10 cellular contexts compared by ENCODE assay signal in the genomic region with DNA sequence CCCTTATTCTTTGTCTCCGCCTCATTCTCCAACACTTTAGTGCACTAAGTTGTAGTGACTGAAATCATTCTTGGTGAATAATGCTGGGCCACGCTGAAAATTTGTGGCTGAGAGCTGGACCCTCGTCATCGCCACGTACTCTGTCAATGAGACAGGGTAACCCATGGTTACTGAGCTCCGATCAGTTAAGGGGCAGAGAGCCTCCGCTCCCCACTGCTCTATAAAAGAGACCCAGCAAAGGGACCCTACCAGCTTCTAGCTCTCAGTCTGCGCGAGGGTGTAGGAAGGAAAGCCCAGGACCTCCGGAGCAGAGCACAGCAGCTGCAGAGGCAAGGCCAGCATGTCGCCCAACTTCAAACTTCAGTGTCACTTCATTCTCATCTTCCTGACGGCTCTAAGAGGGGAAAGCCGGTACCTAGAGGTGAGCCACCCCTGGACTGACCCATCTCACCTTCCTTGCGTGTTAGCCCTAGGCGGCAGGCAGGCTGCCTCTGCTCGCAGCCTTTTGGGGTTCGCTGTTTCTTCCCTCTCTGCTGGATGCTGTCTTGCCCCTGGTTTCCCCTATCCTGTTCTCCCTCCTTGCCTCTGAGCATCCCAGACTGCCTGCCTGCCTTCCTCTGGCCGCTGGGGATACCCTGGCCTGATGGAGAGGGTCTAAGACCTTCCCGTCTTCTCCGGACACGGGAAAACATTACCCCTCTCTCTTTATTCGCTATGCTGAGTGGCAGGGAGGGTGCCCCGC. TPM values are rescaled to one million over a fixed set of nuclear protein-coding genes. Genes with fewer than 3 reads are reported as not detected.
A peak's percentile ranks its signal among the peaks of the same experiment; 100 is the strongest.
DNase-seq lines count a peak whose midpoint lies in the region; ATAC-seq and TF ChIP-seq lines count a peak whose summit lies in the region.
"Had no signal": no experiment of that assay in that cellular context is flagged by ENCODE, and none has a peak within 500 bp of the region (broad histone marks: within the 10 kb centered on the region; RNA-seq: fewer than 3 reads in every experiment).

A gene with protein sequence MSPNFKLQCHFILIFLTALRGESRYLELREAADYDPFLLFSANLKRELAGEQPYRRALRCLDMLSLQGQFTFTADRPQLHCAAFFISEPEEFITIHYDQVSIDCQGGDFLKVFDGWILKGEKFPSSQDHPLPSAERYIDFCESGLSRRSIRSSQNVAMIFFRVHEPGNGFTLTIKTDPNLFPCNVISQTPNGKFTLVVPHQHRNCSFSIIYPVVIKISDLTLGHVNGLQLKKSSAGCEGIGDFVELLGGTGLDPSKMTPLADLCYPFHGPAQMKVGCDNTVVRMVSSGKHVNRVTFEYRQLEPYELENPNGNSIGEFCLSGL (plus strand): TSS at position 251 of the 742 bp plus-strand sequence. CDS start 90 bp downstream, at position 341.

- H3K27me3 Mint-ChIP-seq in endothelial cell (ENCODE audit: unreplicated experiment) (peaks cover 13% of the 10 kb centered on the region), nephron progenitor cell (ENCODE audit: low read depth, poor library complexity) (peaks cover 71% of the 10 kb centered on the region)

- H3K36me3 Mint-ChIP-seq in endothelial cell (ENCODE audit: low read depth, unreplicated experiment) (peaks cover 10% of the 10 kb centered on the region), nephron progenitor cell (ENCODE audit: low read depth) (no peaks in the 10 kb centered on the region)

- H3K9me3 ChIP-seq in heart right ventricle (no peaks in the 10 kb centered on the region), aorta (ENCODE audit: control insufficient read depth, low read length) (no peaks in the 10 kb centered on the region)

- H3K36me3 ChIP-seq in heart right ventricle = no peaks in the 10 kb centered on the region
- H3K36me3 ChIP-seq in aorta (ENCODE audit: control insufficient read depth in 1 of 2, insufficient read depth in 2 of 2, low read length in 1 of 2) = no peaks in the 10 kb centered on the region
- H3K36me3 ChIP-seq: BLaER1 had no signal

- WGBS in heart right ventricle, 2 donors = 24 to 26% methylated on average over 23 of the region's 23 CpGs
- 21 to 24% methylated on average over 23 of the region's 23 CpGs for WGBS in aorta, 2 donors

- H3K4me1 ChIP-seq in heart right ventricle = peaks cover 0 to 23% (median 14%) of the 10 kb centered on the region in 9 donors
- H3K4me1 ChIP-seq in aorta (ENCODE audit: control insufficient read depth in 1 of 2, insufficient read depth in 2 of 2, low read length in 2 of 2) = no peaks in the 10 kb centered on the region
- H3K4me1 ChIP-seq: BLaER1 had no signal

- H3K9me3 Mint-ChIP-seq in endothelial cell (ENCODE audit: unreplicated experiment) (no peaks in the 10 kb centered on the region), nephron progenitor cell (peaks cover 11% of the 10 kb centered on the region)

- H3K27ac Mint-ChIP-seq in endothelial cell (ENCODE audit: unreplicated experiment) (peak within 1 kb of the TSS; percentile 17), nephron progenitor cell (no peak within 1 kb of the TSS)

- DNase-seq in heart right ventricle (no peak), left ventricle myocardium superior (no peak), endothelial cell (ENCODE audit: low spot score) (peak; percentile 20), nephron progenitor cell (no peak), aorta (no peak)
- DNase-seq in activated effector memory CD4-positive, alpha-beta T cell treated with Interleukin-2 at 50 U/mL for 16 hours = no peak

- H3K27ac ChIP-seq in heart right ventricle = peak within 1 kb of the TSS in 4 of 10 donors; percentile 14 to 73 (median 64)
- no peak within 1 kb of the TSS for H3K27ac ChIP-seq in aorta (ENCODE audit: low read depth in 1 of 2, low read length in 2 of 2)
- H3K27ac ChIP-seq: BLaER1 had no signal

- H3K4me3 Mint-ChIP-seq in endothelial cell (ENCODE audit: unreplicated experiment) (peak within 1 kb of the TSS; percentile 93), nephron progenitor cell (peak within 1 kb of the TSS; percentile 76)

- TF ChIP-seq CTCF in heart right ventricle (IDR thresholded peaks at IDR 0.05) (no peak), endothelial cell (IDR thresholded peaks at IDR 0.05; ENCODE audit: unreplicated experiment) (no peak), nephron progenitor cell (IDR thresholded peaks at IDR 0.05) (no peak)

- H3K27me3 ChIP-seq in heart right ventricle (peaks cover 0 to 48% (median 30%) of the 10 kb centered on the region in 7 donors), aorta (ENCODE audit: control insufficient read depth in 1 of 2, insufficient read depth in 2 of 2, low read length in 1 of 2) (peaks cover 0 to 1% of the 10 kb centered on the region in 2 donors)
- H3K27me3 ChIP-seq: BLaER1 had no signal

- H3K4me1 Mint-ChIP-seq in endothelial cell (ENCODE audit: unreplicated experiment) (peaks cover 11% of the 10 kb centered on the region), nephron progenitor cell (peaks cover 4% of the 10 kb centered on the region)

- H3K4me3 ChIP-seq in heart right ventricle = peak within 1 kb of the TSS; percentile 44 to 69 (median 57)
- H3K4me3 ChIP-seq in aorta (ENCODE audit: low read length in 2 of 2) = no peak within 1 kb of the TSS
- H3K4me3 ChIP-seq: BLaER1 had no signal

- ATAC-seq in heart right ventricle (peak in 6 of 8 donors; percentile 16 to 50 (median 30)), left ventricle myocardium superior (no peak), aorta (ENCODE audit: low FRiP score) (peak; percentile 23), HG02610 (IDR thresholded peaks at IDR 0.05; ENCODE audit: unreplicated experiment) (no peak), GM18502 (IDR thresholded peaks at IDR 0.05; ENCODE audit: poor library complexity, unreplicated experiment) (no peak)

- intact Hi-C loops in heart right ventricle (cut with DNase I) (loop anchor here in 1 of 10 donors (5.0 kb wide), 1 partner anchor 86 kb away; no protein-coding TSS in a partner anchor), left ventricle myocardium superior (cut with micrococcal nuclease) (no loop called here), aorta (cut with DNase I) (no loop called here)

RNA-seq across cellular contexts. Expression of the gene that starts here (rescaled TPM):
- total RNA-seq in heart right ventricle (1 to 10 TPM in 7 of 10 donors, under 1 TPM in 2, not detected in 1; 0.66 to 4.9 (median 2.7) TPM), left ventricle myocardium superior (0.92 TPM), endothelial cell (ENCODE audit: unreplicated experiment) (108 TPM), aorta (1 to 10 TPM; 3.5 to 7.0 TPM)
- polyA plus RNA-seq in heart right ventricle (1 to 10 TPM in 1 of 2 donors, under 1 TPM in 1; 0.38 to 1.5 TPM), aorta (under 1 TPM in 1 of 2 donors, not detected in 1; 0.75 TPM)
- total RNA-seq: renal cortical epithelial cell had no signal

Comparison
In these comparisons a context has a peak if more than half of its experiments do, and no peak if none do; other contexts are left out.
1. RNA of the gene that starts here (total RNA-seq): 108 TPM in endothelial cell (single experiment); 3.5 to 7.0 TPM in aorta, 0.66 to 4.9 TPM in heart right ventricle and 0.92 TPM in left ventricle myocardium superior (single experiment); every median in the first group is over 10 times any median in the second.
2. ATAC-seq: peak in heart right ventricle (6 of 8) and aorta (single experiment); none in left ventricle myocardium superior (single experiment), HG02610 (single experiment) and GM18502 (single experiment).
3. H3K4me3 ChIP-seq: peak in heart right ventricle (10 of 10); none in aorta (0 of 2).